Comparison of ENCODE assay signal across 9 cellular contexts in the genomic region with DNA sequence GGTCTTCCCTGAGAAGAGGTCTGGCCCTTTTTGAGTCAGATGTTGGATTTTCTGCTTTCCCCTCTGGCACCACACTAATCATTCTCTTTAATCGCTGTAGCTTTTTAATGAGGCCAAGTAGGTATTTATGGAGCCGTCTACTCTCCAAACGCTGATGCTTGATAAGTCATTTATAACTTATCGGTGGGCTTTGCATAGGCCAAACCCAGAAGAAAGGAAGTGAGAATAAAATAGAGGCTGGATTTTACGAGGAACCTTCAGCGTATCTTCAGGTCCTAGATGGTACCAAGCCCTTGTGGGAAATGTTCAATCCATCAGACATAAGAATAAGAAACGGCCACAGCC.
DNase-seq lines count a peak whose midpoint lies in the region; ATAC-seq and TF ChIP-seq lines count a peak whose summit lies in the region.
"Had no signal": no experiment of that assay in that cellular context is flagged by ENCODE, and none has a peak within 500 bp of the region (broad histone marks: within the 10 kb centered on the region; RNA-seq: fewer than 3 reads in every experiment).

No MANE protein-coding gene starts in this region.

- H3K27me3 ChIP-seq in brain microvascular endothelial cell (replicated peaks): no peaks in the 10 kb centered on the region
- no peaks in the 10 kb centered on the region for H3K27me3 ChIP-seq in right lobe of liver
- H3K27me3 ChIP-seq in HAP-1 (ENCODE audit: low read depth): peaks cover 47% of the 10 kb centered on the region

- TF ChIP-seq POLR2A in right lobe of liver (IDR thresholded peaks at IDR 0.05): no peak

- H3K36me3 ChIP-seq in brain microvascular endothelial cell (replicated peaks) (no peaks in the 10 kb centered on the region), right lobe of liver (no peaks in the 10 kb centered on the region), HAP-1 (replicated peaks) (no peaks in the 10 kb centered on the region)

- no peaks in the 10 kb centered on the region; the same call in 1 of the 2 replicates for H3K36me3 Mint-ChIP-seq in HFFc6 (ENCODE audit: low read depth)
- no peaks in the 10 kb centered on the region for H3K36me3 Mint-ChIP-seq in stimulated activated effector memory CD8-positive, alpha-beta T cell treated with anti-CD3 and anti-CD28 coated beads, Interleukin-12 subunit alpha, Interleukin-12 subunit beta, amount 100 ng/mL, for 72 hours

- H3K9me3 Mint-ChIP-seq in HFFc6: no peaks in the 10 kb centered on the region
- no peaks in the 10 kb centered on the region for H3K9me3 Mint-ChIP-seq in stimulated activated effector memory CD8-positive, alpha-beta T cell treated with anti-CD3 and anti-CD28 coated beads, Interleukin-12 subunit alpha, Interleukin-12 subunit beta, amount 100 ng/mL, for 72 hours

- no peak for ATAC-seq in right lobe of liver
- no peak for ATAC-seq in stimulated activated effector memory CD8-positive, alpha-beta T cell treated with anti-CD3 and anti-CD28 coated beads, Interleukin-12 subunit alpha, Interleukin-12 subunit beta, amount 100 ng/mL, for 72 hours
- no peak for ATAC-seq in HG02981 (IDR thresholded peaks at IDR 0.05; ENCODE audit: unreplicated experiment)

- H3K4me1 Mint-ChIP-seq in HFFc6 (ENCODE audit: low read depth): peaks cover 58% of the 10 kb centered on the region
- H3K4me1 Mint-ChIP-seq in stimulated activated effector memory CD8-positive, alpha-beta T cell treated with anti-CD3 and anti-CD28 coated beads, Interleukin-12 subunit alpha, Interleukin-12 subunit beta, amount 100 ng/mL, for 72 hours: peaks cover 20% of the 10 kb centered on the region

- peak overlapping the region; percentile 84 for H3K27ac Mint-ChIP-seq in HFFc6
- H3K27ac Mint-ChIP-seq in stimulated activated effector memory CD8-positive, alpha-beta T cell treated with anti-CD3 and anti-CD28 coated beads, Interleukin-12 subunit alpha, Interleukin-12 subunit beta, amount 100 ng/mL, for 72 hours: no peak overlapping the region

- H3K9me3 ChIP-seq in right lobe of liver (no peaks in the 10 kb centered on the region), HAP-1 (no peaks in the 10 kb centered on the region)

- H3K27me3 Mint-ChIP-seq in HFFc6 (ENCODE audit: insufficient read depth): peaks cover 5% of the 10 kb centered on the region

- in situ Hi-C loops in brain microvascular endothelial cell (cut with HindIII; ENCODE audit: low pct_ligation_motif_present, low sequenced_read_pairs) (loop anchor here (25.0 kb wide), 1 partner anchor 373 kb away; no protein-coding TSS in a partner anchor), HAP-1 (cut with MboI; ENCODE audit: low sequenced_read_pairs) (loop anchor here (25.0 kb wide), 1 partner anchor 648 kb away; no protein-coding TSS in a partner anchor)

- TF ChIP-seq CTCF in HFFc6 (IDR thresholded peaks at IDR 0.05) (no peak), brain microvascular endothelial cell (IDR thresholded peaks at IDR 0.05; ENCODE audit: low read depth, low read length, missing control alignments) (no peak), right lobe of liver (IDR thresholded peaks at IDR 0.05) (no peak)

- DNase-seq in HFFc6: no peak
- DNase-seq in brain microvascular endothelial cell: no peak
- no peak for DNase-seq in right lobe of liver
- DNase-seq in stimulated activated effector memory CD8-positive, alpha-beta T cell treated with anti-CD3 and anti-CD28 coated beads, Interleukin-12 subunit alpha, Interleukin-12 subunit beta, amount 100 ng/mL, for 72 hours (ENCODE audit: low spot score in 2 of 2): no peak
- no peak for DNase-seq in NCI-H2107 (lab: John Stamatoyannopoulos, UW)
- no peak for DNase-seq in mucosa of gallbladder (ENCODE audit: low spot score)
- no peak for DNase-seq in HAP-1 (ENCODE audit: low spot score in 2 of 2)
- DNase-seq: NCI-H2171 treated with DMSO at 0.1 percent for 48 hours had no signal

- H3K27ac ChIP-seq in brain microvascular endothelial cell (peak overlapping the region; percentile 97), right lobe of liver (peak overlapping the region; percentile 90 to 99 (median 97))

- H3K4me3 ChIP-seq in brain microvascular endothelial cell (ENCODE audit: low read depth, low read length) (peak overlapping the region; percentile 50), right lobe of liver (peak overlapping the region; percentile 47 to 59 (median 55)), HAP-1 (no peak overlapping the region)

- WGBS in right lobe of liver (ENCODE audit: insufficient coverage, low coverage, low lambda C conversion rate, missing lambda C conversion rate): 30% methylated on average over 7 of the region's 7 CpGs

- H3K4me3 Mint-ChIP-seq in HFFc6: peak overlapping the region; percentile 90
- H3K4me3 Mint-ChIP-seq in stimulated activated effector memory CD8-positive, alpha-beta T cell treated with anti-CD3 and anti-CD28 coated beads, Interleukin-12 subunit alpha, Interleukin-12 subunit beta, amount 100 ng/mL, for 72 hours: peak overlapping the region; percentile 68

- intact Hi-C loops in right lobe of liver (cut with DNase I): no loop called here

- H3K4me1 ChIP-seq in right lobe of liver: peaks cover 0 to 17% (median 0%) of the 10 kb centered on the region in 4 donors
- no peaks in the 10 kb centered on the region for H3K4me1 ChIP-seq in HAP-1
